Comparison of ENCODE assay signal across 8 cellular contexts in genomic region chr1:145927073-145927886, GRCh38. TPM values are rescaled to one million over a fixed set of nuclear protein-coding genes. Genes with fewer than 3 reads are reported as not detected.
DNase-seq lines count a peak whose midpoint lies in the region; ATAC-seq lines count a peak whose summit lies in the region.

Gene RBM8A, minus strand, starts transcription at chr1:145927484. Its CDS starts 58 bp downstream, at chr1:145927426.

- H3K36me3 ChIP-seq in effector memory CD4-positive, alpha-beta T cell (ENCODE audit: control insufficient read depth, insufficient read depth, low read length): peaks cover 10% of the 10 kb centered on the region

- peak; percentile 98 for DNase-seq in COR-L47 (lab: John Stamatoyannopoulos, UW)
- DNase-seq in HS-5 (ENCODE audit: low read depth): peak; percentile 96
- DNase-seq in NK-92 (lab: John Stamatoyannopoulos, UW; ENCODE audit: unreplicated experiment): peak; percentile 79
- DNase-seq in activated CD8-positive, alpha-beta memory T cell treated with anti-CD3 and anti-CD28 coated beads for 1 hour (ENCODE audit: extremely low read depth in 1 of 2, low read depth in 1 of 2): peak; percentile 77 to 89
- peak; percentile 90 to 93 (median 93) for DNase-seq in effector memory CD4-positive, alpha-beta T cell
- peak; percentile 98 to 99 for DNase-seq in lung microvascular endothelial cell (ENCODE audit: low read depth in 2 of 2)
- peak; percentile 81 to 92 (median 84) for DNase-seq in stimulated activated CD4-positive, alpha-beta T cell treated with anti-CD3 and anti-CD28 coated beads, TNF-alpha, amount 100 ng/mL, for 48 hours (ENCODE audit: low read depth in 3 of 3)

- no peaks in the 10 kb centered on the region for H3K27me3 ChIP-seq in effector memory CD4-positive, alpha-beta T cell (replicated peaks; ENCODE audit: control insufficient read depth, insufficient read depth, low read length, poor library complexity, severe bottlenecking)

- H3K4me1 ChIP-seq in effector memory CD4-positive, alpha-beta T cell (ENCODE audit: control insufficient read depth, insufficient read depth, low read length, poor library complexity, severe bottlenecking): peaks cover 14% of the 10 kb centered on the region

- peak; percentile 88 for ATAC-seq in GM19468 (IDR thresholded peaks at IDR 0.05; ENCODE audit: extremely low read depth, unreplicated experiment)

- peak within 1 kb of the TSS; percentile 79 for H3K4me3 ChIP-seq in effector memory CD4-positive, alpha-beta T cell (ENCODE audit: insufficient read depth, low read depth, low read length, poor library complexity, severe bottlenecking)

- peak within 1 kb of the TSS; percentile 98 for H3K27ac ChIP-seq in effector memory CD4-positive, alpha-beta T cell (ENCODE audit: insufficient read depth, low read length, poor library complexity, severe bottlenecking)

- no peaks in the 10 kb centered on the region for H3K9me3 ChIP-seq in effector memory CD4-positive, alpha-beta T cell (ENCODE audit: control insufficient read depth, low read length)

RNA-seq across cellular contexts. Expression of gene RBM8A, which starts in this region (rescaled TPM):
- total RNA-seq in lung microvascular endothelial cell: 71.7 and 77.8 TPM in 2 replicates

Comparison
In these comparisons a context has a peak if more than half of its experiments do, and no peak if none do; other contexts are left out.
1. Peak in every context shown above with its lines: DNase-seq, ATAC-seq, H3K4me3 ChIP-seq and H3K27ac ChIP-seq.